Comparison of ENCODE assay signal across 21 cellular contexts in the genomic region with DNA sequence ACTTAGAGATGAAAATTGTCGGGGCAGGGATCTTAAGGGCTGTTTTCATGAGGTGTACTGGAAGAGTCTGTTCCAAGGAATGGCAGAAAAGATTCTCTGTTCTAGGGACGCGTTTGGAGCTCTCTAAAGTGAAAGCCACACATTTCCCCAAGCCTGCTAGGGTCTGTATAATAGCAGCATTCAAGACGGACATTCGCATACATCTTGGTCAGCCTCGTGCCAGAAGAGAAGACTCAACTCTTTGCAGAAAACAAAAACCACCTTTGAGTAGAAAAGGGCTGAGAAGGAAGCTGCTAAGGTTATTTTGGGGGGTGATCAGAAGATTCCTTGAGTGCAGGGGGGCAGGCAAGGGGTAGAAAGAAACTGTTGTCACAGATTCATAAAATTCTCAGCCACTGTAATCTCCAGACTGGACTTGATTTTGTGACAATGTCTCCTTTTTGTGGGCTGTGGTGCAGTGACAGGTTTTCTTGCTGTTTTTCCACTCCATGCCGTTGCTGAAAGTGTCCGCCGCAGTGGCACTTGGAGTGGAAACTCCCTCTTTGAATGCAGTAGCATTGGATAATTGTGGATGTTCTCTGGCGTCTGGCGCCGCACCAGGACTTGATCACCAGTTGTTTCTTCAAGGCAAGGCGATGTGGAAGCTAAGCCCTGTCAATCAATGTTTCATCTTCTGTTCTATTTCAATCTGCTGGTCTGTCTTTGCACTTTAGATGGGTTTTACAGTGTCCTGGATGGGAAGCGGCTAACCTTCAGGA. TPM values are rescaled to one million over a fixed set of nuclear protein-coding genes. Genes with fewer than 3 reads are reported as not detected.
"Had no signal": no experiment of that assay in that cellular context is flagged by ENCODE, and none has a peak within 500 bp of the region (broad histone marks: within the 10 kb centered on the region; RNA-seq: fewer than 3 reads in every experiment).

No MANE protein-coding gene starts in this region.

- H3K9me3 Mint-ChIP-seq: activated T-cell treated with anti-CD3 and anti-CD28 coated beads, Interleukin-2, amount 50 U/mL, for 4 hours; memory B cell had no signal

- H3K4me1 Mint-ChIP-seq: activated CD4-positive, alpha-beta T cell treated with anti-CD3 and anti-CD28 coated beads, Interleukin-2, amount 10 ng/mL, durations not matched to agents 7 days and 5 days; memory B cell had no signal

- H3K4me3 ChIP-seq: mucosa of descending colon, thyroid gland had no signal

- H3K4me3 Mint-ChIP-seq: activated CD4-positive, alpha-beta T cell treated with anti-CD3 and anti-CD28 coated beads, Interleukin-2, amount 10 ng/mL, durations not matched to agents 7 days and 5 days; activated naive CD4-positive, alpha-beta T cell treated with anti-CD3 and anti-CD28 coated beads for 36 hours; activated T-cell treated with anti-CD3 and anti-CD28 coated beads, Interleukin-2, amount 50 U/mL, for 4 hours; memory B cell had no signal

- H3K9me3 ChIP-seq: mucosa of descending colon, thyroid gland had no signal

- ATAC-seq: activated CD4-positive, CD25-positive, alpha-beta regulatory T cell treated with anti-CD3 and anti-CD28 coated beads, Interleukin-2, amount 50 U/mL, for 24 hours; activated T-cell treated with anti-CD3 and anti-CD28 coated beads, Interleukin-2, amount 50 U/mL, for 4 hours; esophagus mucosa; mucosa of descending colon had no signal

- H3K36me3 Mint-ChIP-seq: memory B cell had no signal

- H3K27ac Mint-ChIP-seq: activated CD4-positive, alpha-beta T cell treated with anti-CD3 and anti-CD28 coated beads, Interleukin-2, amount 10 ng/mL, durations not matched to agents 7 days and 5 days; activated naive CD4-positive, alpha-beta T cell treated with anti-CD3 and anti-CD28 coated beads for 36 hours; memory B cell had no signal

- DNase-seq: activated CD4-positive, alpha-beta T cell treated with anti-CD3 and anti-CD28 coated beads, Interleukin-2, amount 10 ng/mL, durations not matched to agents 7 days and 5 days; activated CD8-positive, alpha-beta memory T cell treated with anti-CD3 and anti-CD28 coated beads, Interleukin-2, amount 50 U/mL, for 4 hours; activated naive CD4-positive, alpha-beta T cell treated with anti-CD3 and anti-CD28 coated beads for 36 hours; activated T-cell treated with anti-CD3 and anti-CD28 coated beads, Interleukin-2, amount 50 U/mL, for 4 hours; anterior cingulate cortex; effector CD4-positive, alpha-beta T cell; mucosa of descending colon; naive B cell; nucleus accumbens; posterior cingulate gyrus; retina; stimulated activated CD4-positive, alpha-beta T cell treated with anti-CD3 and anti-CD28 coated beads, Interleukin-12 subunit alpha, Interleukin-12 subunit beta, amount 100 ng/mL, for 4 hours; stimulated activated CD4-positive, alpha-beta T cell treated with anti-CD3 and anti-CD28 coated beads, Interleukin-1b, Interleukin-23, amount 100 ng/mL, for 48 hours; stimulated activated CD8-positive, alpha-beta memory T cell treated with anti-CD3 and anti-CD28 coated beads, Interleukin-4, amount 100 ng/mL, for 48 hours; stimulated activated naive CD4-positive, alpha-beta T cell; thyroid gland had no signal

- H3K27ac ChIP-seq: thyroid gland had no signal

- H3K27me3 ChIP-seq: thyroid gland had no signal

- H3K36me3 ChIP-seq: thyroid gland had no signal

- FAIRE-seq: urothelium cell line had no signal

RNA-seq across cellular contexts. Expression of a gene that starts 2.9 kb away (rescaled TPM):
- total RNA-seq: activated CD4-positive, alpha-beta T cell treated with anti-CD3 and anti-CD28 coated beads, Interleukin-2, amount 10 ng/mL, durations not matched to agents 7 days and 5 days; activated naive CD4-positive, alpha-beta T cell treated with anti-CD3 and anti-CD28 coated beads for 36 hours; activated T-cell treated with anti-CD3 and anti-CD28 coated beads, Interleukin-2, amount 50 U/mL, for 4 hours; T-helper 1 cell treated with Interleukin-12 subunit alpha and Interleukin-12 subunit beta and Interleukin-4 antibody, amounts not matched to agents 30 ng/mL and 1 ng/mL, for 36 hours had no signal
